ENCODE assay signal across 10 cellular contexts in genomic region chr7:141739250-141739649, GRCh38. TPM values are rescaled to one million over a fixed set of nuclear protein-coding genes. Genes with fewer than 3 reads are reported as not detected.
DNase-seq lines count a peak whose midpoint lies in the region; ATAC-seq and TF ChIP-seq lines count a peak whose summit lies in the region.
"Had no signal": no experiment of that assay in that cellular context is flagged by ENCODE, and none has a peak within 500 bp of the region (broad histone marks: within the 10 kb centered on the region; RNA-seq: fewer than 3 reads in every experiment).

No MANE protein-coding gene starts in this region.

- H3K9ac ChIP-seq in mammary epithelial cell (ENCODE audit: insufficient read depth, low read length) (peak overlapping the region; percentile 96), mucosa of rectum (ENCODE audit: low read depth in 1 of 2, low read length in 2 of 2) (no peak overlapping the region)

- no peaks in the 10 kb centered on the region for H3K27me3 ChIP-seq in mammary epithelial cell (ENCODE audit: insufficient read depth, low read length)
- no peaks in the 10 kb centered on the region for H3K27me3 ChIP-seq in mucosa of rectum (ENCODE audit: control insufficient read depth in 2 of 2, insufficient read depth in 2 of 2, low read length in 2 of 2)

- intact Hi-C loops in mammary epithelial cell (cut with micrococcal nuclease), result loop anchor here (2.0 to 10.0 kb wide), 3 partner anchors 36 to 1044 kb away; partner anchors contain the start of genes DENND11, MRPS33 and NDUFB2

- H3K9me3 ChIP-seq in mammary epithelial cell (replicated peaks; ENCODE audit: insufficient read depth, low read length) (no peaks in the 10 kb centered on the region), mucosa of rectum (ENCODE audit: control insufficient read depth in 2 of 2, low read length in 2 of 2) (no peaks in the 10 kb centered on the region)

- H3K4me3 ChIP-seq in AG10803 (ENCODE audit: low read length) (peak overlapping the region; percentile 95), mammary epithelial cell (replicated peaks in 1 of 3; ENCODE audit: insufficient read depth in 1 of 3, low read depth in 2 of 3, low read length in 3 of 3) (peak overlapping the region; percentile 95 to 98 (median 97)), mucosa of rectum (ENCODE audit: low read length in 2 of 2) (peak overlapping the region; percentile 94 to 96)

- peak overlapping the region in 1 of 3 donors; percentile 100 for H3K27ac Mint-ChIP-seq in IgD-negative memory B cell

- no peak for TF ChIP-seq CTCF in AG10803 (conservative IDR thresholded peaks at IDR 0.05; ENCODE audit: low read length)
- no peak for TF ChIP-seq CTCF in mammary epithelial cell (conservative IDR thresholded peaks at IDR 0.05 in 1 of 2, IDR thresholded peaks at IDR 0.05 in 1 of 2; ENCODE audit: extremely low read depth in 1 of 2, insufficient read depth in 1 of 2, low read depth in 1 of 2, low read length in 2 of 2)

- 65% methylated on average over 3 of the region's 3 CpGs for WGBS in mammary epithelial cell (ENCODE audit: low coverage, missing lambda C conversion rate)

- H3K4me3 Mint-ChIP-seq in IgD-negative memory B cell, result peak overlapping the region in 3 of 4 donors; percentile 94 to 100 (median 98)

- peaks cover 17 to 31% (median 27%) of the 10 kb centered on the region in 3 donors for H3K4me1 Mint-ChIP-seq in IgD-negative memory B cell

- DNase-seq in AG10803 (ENCODE audit: low read depth) (no peak), mammary epithelial cell (no peak), NCI-H345 treated with DMSO at 0.1 percent for 48 hours (lab: John Stamatoyannopoulos, UW; ENCODE audit: unreplicated experiment) (no peak), cerebellar cortex (ENCODE audit: low spot score) (no peak), GM19238 (ENCODE audit: insufficient read length, low spot score) (no peak)
- DNase-seq: amygdala had no signal

- dilution Hi-C loops in mammary epithelial cell (cut with HindIII; ENCODE audit: low sequenced_read_pairs), result no loop called here

- no peak overlapping the region for H2AFZ ChIP-seq in mammary epithelial cell (ENCODE audit: low read depth, low read length)

- no peaks in the 10 kb centered on the region for H4K20me1 ChIP-seq in mammary epithelial cell (ENCODE audit: insufficient read depth, low read length)

- peaks cover 49% of the 10 kb centered on the region for H3K79me2 ChIP-seq in mammary epithelial cell (ENCODE audit: insufficient read depth, low read length)

- H3K4me2 ChIP-seq in mammary epithelial cell (ENCODE audit: insufficient read depth, low read depth, low read length), result peak overlapping the region; percentile 89

- peaks cover 31% of the 10 kb centered on the region for H3K36me3 ChIP-seq in mammary epithelial cell (ENCODE audit: insufficient read depth, low read length)
- peaks cover 31 to 33% of the 10 kb centered on the region in 2 donors for H3K36me3 ChIP-seq in mucosa of rectum (ENCODE audit: control insufficient read depth in 2 of 2, insufficient read depth in 2 of 2, low read length in 2 of 2)

- H3K27ac ChIP-seq in mammary epithelial cell (ENCODE audit: insufficient read depth, low read depth, low read length), result peak overlapping the region; percentile 87
- H3K27ac ChIP-seq in mucosa of rectum (ENCODE audit: low read depth in 2 of 2, low read length in 2 of 2), result no peak overlapping the region

- no peaks in the 10 kb centered on the region for H3K9me3 Mint-ChIP-seq in IgD-negative memory B cell

- H3K4me1 ChIP-seq in mammary epithelial cell (ENCODE audit: insufficient read depth, low read length), result peaks cover 11% of the 10 kb centered on the region
- H3K4me1 ChIP-seq in mucosa of rectum (ENCODE audit: control insufficient read depth in 2 of 2, insufficient read depth in 2 of 2, low read length in 2 of 2), result peaks cover 6 to 16% of the 10 kb centered on the region in 2 donors

- CTCF ChIA-PET in mammary epithelial cell (lab: Charles Lee; ENCODE audit: low non-redundant PET), result no interaction called here

- H3K27me3 Mint-ChIP-seq in IgD-negative memory B cell, result no peaks in the 10 kb centered on the region

- BruUV-seq in mammary epithelial cell (replicated peaks; lab: Mats Ljungman, UMichigan), result no TSS peak

- in situ Hi-C loops in mammary epithelial cell (cut with MboI; ENCODE audit: low sequenced_read_pairs in 2 of 2), result no loop called here

- ATAC-seq in HG02759 (IDR thresholded peaks at IDR 0.05; ENCODE audit: unreplicated experiment), result no peak

- H3K36me3 Mint-ChIP-seq in IgD-negative memory B cell, result peaks cover 2% of the 10 kb centered on the region

RNA-seq across cellular contexts. Expression of gene SSBP1, which starts 1.1 kb away (rescaled TPM):
- 245 TPM for polyA plus RNA-seq in IgD-negative memory B cell
- total RNA-seq in mammary epithelial cell, result 100 to 1,000 TPM in 1 of 2 donors, 10 to 100 TPM in 1; 81.0 to 163 TPM
- 149 TPM for polyA plus RNA-seq in mammary epithelial cell
- polyA minus RNA-seq in mammary epithelial cell, result 145 TPM

RNA-seq across cellular contexts. Expression of gene TAS2R3, which starts 24.6 kb away (rescaled TPM):
- polyA plus RNA-seq in IgD-negative memory B cell (not detected), mammary epithelial cell (not detected)
- total RNA-seq in mammary epithelial cell, result 1 to 10 TPM; 2.6 to 2.8 TPM
- polyA minus RNA-seq in mammary epithelial cell, result not detected

RNA-seq across cellular contexts. Expression of gene WEE2, which starts 31.1 kb away (rescaled TPM):
- polyA plus RNA-seq in IgD-negative memory B cell (not detected), mammary epithelial cell (not detected)
- total RNA-seq in mammary epithelial cell, result not detected
- not detected for polyA minus RNA-seq in mammary epithelial cell
- total RNA-seq: posterior vena cava had no signal

RNA-seq across cellular contexts. Expression of gene TAS2R4, which starts 37.2 kb away (rescaled TPM):
- not detected for polyA plus RNA-seq in IgD-negative memory B cell
- total RNA-seq in mammary epithelial cell, result 1 to 10 TPM; 1.6 to 3.8 TPM
- polyA plus RNA-seq in mammary epithelial cell, result 0.05 TPM
- not detected for polyA minus RNA-seq in mammary epithelial cell

RNA-seq across cellular contexts. Expression of gene DENND11, which starts 37.3 kb away (rescaled TPM):
- 8.9 TPM for polyA plus RNA-seq in IgD-negative memory B cell
- total RNA-seq in mammary epithelial cell, result 10 to 100 TPM in 1 of 2 donors, 1 to 10 TPM in 1; 8.0 to 15.8 TPM
- 2.8 TPM for polyA plus RNA-seq in mammary epithelial cell
- polyA minus RNA-seq in mammary epithelial cell, result 6.9 TPM
